Comparison of ENCODE assay signal across 26 cellular contexts in the genomic region with DNA sequence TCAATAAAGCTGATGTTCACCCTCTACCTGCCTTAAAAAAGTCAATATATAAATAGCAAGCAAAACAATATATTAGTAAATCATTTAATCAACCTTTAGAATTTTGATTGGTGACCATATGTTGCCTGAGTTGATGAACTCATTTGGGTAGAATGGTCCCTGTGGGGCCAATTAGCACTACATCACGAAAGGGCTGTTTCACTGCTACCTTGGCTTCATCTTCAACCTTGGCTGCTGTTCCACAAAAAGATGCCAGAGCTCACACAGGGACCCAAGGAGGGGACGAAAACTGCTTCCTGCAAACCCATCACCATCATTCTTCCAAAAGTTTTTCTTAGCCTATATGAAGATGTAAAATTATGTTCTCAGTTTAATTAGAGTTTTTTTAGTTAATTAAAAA.
"Had no signal": no experiment of that assay in that cellular context is flagged by ENCODE, and none has a peak within 500 bp of the region (broad histone marks: within the 10 kb centered on the region; RNA-seq: fewer than 3 reads in every experiment).

No MANE protein-coding gene starts in this region.

- H3K4me1 ChIP-seq: foreskin keratinocyte, heart left ventricle, left lung, prostate gland, right atrium auricular region, sigmoid colon, spleen, tibial nerve, upper lobe of left lung had no signal

- H3K9me3 ChIP-seq: esophagus muscularis mucosa, gastroesophageal sphincter, left lung, mucosa of descending colon, prostate gland, right atrium auricular region, sigmoid colon, spleen, thoracic aorta, tibial nerve, upper lobe of left lung had no signal

- DNase-seq: dermis blood vessel endothelial cell; effector memory CD4-positive, alpha-beta T cell; foreskin keratinocyte; heart left ventricle; left cardiac atrium; left lung; mesenchymal stem cell; mucosa of descending colon; naive B cell; nucleus accumbens; sigmoid colon; spleen; stimulated activated CD4-positive, alpha-beta T cell treated with anti-CD3 and anti-CD28 coated beads, Interleukin-2, amount 100 ng/mL, for 48 hours; stimulated activated naive B cell treated with anti-CD40 and anti-IgM and Interleukin-4, amounts not matched to agents 10 μg/mL and 1 μg/mL and 100 μg/mL, for 72 hours; upper lobe of left lung had no signal

- H3K36me3 ChIP-seq: heart left ventricle, left lung, prostate gland, right atrium auricular region, sigmoid colon, spleen, thoracic aorta, tibial nerve, upper lobe of left lung had no signal

- H3K79me2 ChIP-seq: hepatocyte had no signal

- FAIRE-seq: endothelial cell of umbilical vein, islet of Langerhans, urothelium cell line had no signal

- H3K4me3 ChIP-seq: coronary artery, esophagus muscularis mucosa, gastroesophageal sphincter, heart left ventricle, hepatocyte, left lung, mucosa of descending colon, prostate gland, right atrium auricular region, sigmoid colon, spleen, thoracic aorta, tibial nerve, upper lobe of left lung had no signal

- H3K4me2 ChIP-seq: hepatocyte had no signal

- H3K27me3 ChIP-seq: esophagus muscularis mucosa, gastroesophageal sphincter, heart left ventricle, hepatocyte, left lung, right atrium auricular region, sigmoid colon, spleen, tibial nerve, upper lobe of left lung had no signal

- H2AFZ ChIP-seq: hepatocyte had no signal

- ATAC-seq: foreskin keratinocyte; gastroesophageal sphincter; heart left ventricle; left cardiac atrium; left lung; mucosa of descending colon; stimulated activated naive B cell treated with anti-CD40 and anti-IgM and Interleukin-4, amounts not matched to agents 10 μg/mL and 1 μg/mL and 100 μg/mL, for 72 hours had no signal

- H3K27ac ChIP-seq: coronary artery, esophagus muscularis mucosa, foreskin keratinocyte, gastroesophageal sphincter, heart left ventricle, hepatocyte, left lung, prostate gland, right atrium auricular region, sigmoid colon, spleen, thoracic aorta, tibial nerve, upper lobe of left lung had no signal
